8 cellular contexts compared by ENCODE assay signal in the genomic region with DNA sequence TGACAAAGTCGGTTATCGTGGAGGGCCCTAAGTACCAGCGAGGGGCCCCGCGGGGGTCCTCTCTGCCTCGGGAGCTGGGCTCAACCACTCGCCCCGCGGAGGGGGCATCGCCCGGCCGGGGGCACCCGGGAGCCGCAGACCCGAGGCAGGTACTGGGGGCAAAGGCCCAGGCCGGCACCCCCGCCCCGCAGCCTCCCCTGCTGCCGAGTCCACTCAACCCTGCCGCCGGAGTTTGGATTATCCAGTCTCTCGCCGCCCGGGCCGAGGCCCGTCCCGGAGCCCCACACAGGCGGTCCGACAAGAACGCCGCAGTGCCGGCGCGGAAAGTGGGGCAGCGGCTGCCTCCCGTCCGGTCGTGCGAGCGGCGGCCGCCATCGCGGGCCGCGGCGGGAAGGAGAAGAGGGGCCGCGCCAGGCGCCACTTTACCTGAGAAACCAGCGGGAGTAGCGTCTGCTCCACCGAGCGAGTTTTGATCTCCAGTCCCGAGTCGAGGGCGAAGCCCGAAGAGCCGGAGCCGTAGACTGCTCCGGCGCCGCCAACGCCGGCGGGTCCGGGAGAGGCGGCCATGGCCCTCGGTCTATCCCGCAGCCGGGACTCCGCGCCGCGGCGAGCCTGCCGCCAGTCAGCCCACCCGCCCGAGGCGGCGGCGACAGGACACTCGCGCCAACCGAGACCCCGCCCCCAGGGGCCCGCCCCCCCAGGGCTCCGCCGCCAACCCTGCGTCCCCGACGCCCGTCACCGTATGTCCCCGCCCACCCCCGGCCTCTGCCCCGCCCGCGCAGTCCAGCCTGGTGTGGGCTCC. TPM values are rescaled to one million over a fixed set of nuclear protein-coding genes. Genes with fewer than 3 reads are reported as not detected.
DNase-seq lines count a peak whose midpoint lies in the region; ATAC-seq, FAIRE-seq and TF ChIP-seq lines count a peak whose summit lies in the region.

A gene with protein sequence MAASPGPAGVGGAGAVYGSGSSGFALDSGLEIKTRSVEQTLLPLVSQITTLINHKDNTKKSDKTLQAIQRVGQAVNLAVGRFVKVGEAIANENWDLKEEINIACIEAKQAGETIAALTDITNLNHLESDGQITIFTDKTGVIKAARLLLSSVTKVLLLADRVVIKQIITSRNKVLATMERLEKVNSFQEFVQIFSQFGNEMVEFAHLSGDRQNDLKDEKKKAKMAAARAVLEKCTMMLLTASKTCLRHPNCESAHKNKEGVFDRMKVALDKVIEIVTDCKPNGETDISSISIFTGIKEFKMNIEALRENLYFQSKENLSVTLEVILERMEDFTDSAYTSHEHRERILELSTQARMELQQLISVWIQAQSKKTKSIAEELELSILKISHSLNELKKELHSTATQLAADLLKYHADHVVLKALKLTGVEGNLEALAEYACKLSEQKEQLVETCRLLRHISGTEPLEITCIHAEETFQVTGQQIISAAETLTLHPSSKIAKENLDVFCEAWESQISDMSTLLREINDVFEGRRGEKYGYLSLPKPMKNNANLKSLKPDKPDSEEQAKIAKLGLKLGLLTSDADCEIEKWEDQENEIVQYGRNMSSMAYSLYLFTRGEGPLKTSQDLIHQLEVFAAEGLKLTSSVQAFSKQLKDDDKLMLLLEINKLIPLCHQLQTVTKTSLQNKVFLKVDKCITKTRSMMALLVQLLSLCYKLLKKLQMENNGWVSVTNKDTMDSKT (minus strand): TSS at position 624 of the 802 bp plus-strand sequence. CDS start 57 bp downstream, at position 567.

- CTCF ChIA-PET in Caco-2 (lab: Charles Lee), result no interaction called here

- no peak for FAIRE-seq in HTR-8/SVneo (lab: Jason Lieb, UNC)

- peaks cover 61% of the 10 kb centered on the region for H3K36me3 Mint-ChIP-seq in Caco-2 (ENCODE audit: insufficient read depth, unreplicated experiment)
- no peaks in the 10 kb centered on the region for H3K36me3 Mint-ChIP-seq in natural killer cell
- H3K36me3 Mint-ChIP-seq in stimulated activated naive CD8-positive, alpha-beta T cell treated with anti-CD3 and anti-CD28 coated beads, Interleukin-15, Interleukin-2, amounts not matched to agents 100 ng/mL and 50 ng/mL, for 24 hours (ENCODE audit: low read depth), result peaks cover 4% of the 10 kb centered on the region

- peak within 1 kb of the TSS; percentile 73 for H3K4me3 ChIP-seq in Caco-2 (ENCODE audit: low read depth, low read length)

- no peaks in the 10 kb centered on the region for H3K9me3 Mint-ChIP-seq in Caco-2 (ENCODE audit: unreplicated experiment)
- H3K9me3 Mint-ChIP-seq in natural killer cell, result no peaks in the 10 kb centered on the region
- no peaks in the 10 kb centered on the region for H3K9me3 Mint-ChIP-seq in stimulated activated naive CD8-positive, alpha-beta T cell treated with anti-CD3 and anti-CD28 coated beads, Interleukin-15, Interleukin-2, amounts not matched to agents 100 ng/mL and 50 ng/mL, for 24 hours

- no peaks in the 10 kb centered on the region for H3K27me3 ChIP-seq in Caco-2 (replicated peaks; ENCODE audit: control insufficient read depth, insufficient read depth, low read length)

- TF ChIP-seq CTCF in Caco-2 (IDR thresholded peaks at IDR 0.05; ENCODE audit: insufficient read depth in 1 of 2, low read depth in 1 of 2, low read length in 1 of 2, severe bottlenecking in 1 of 2, unreplicated experiment in 1 of 2) (no peak), natural killer cell (IDR thresholded peaks at IDR 0.05) (no peak)

- peaks cover 48% of the 10 kb centered on the region for H3K4me1 ChIP-seq in Caco-2

- H3K9me3 ChIP-seq in Caco-2, result no peaks in the 10 kb centered on the region

- H3K27ac Mint-ChIP-seq in Caco-2 (ENCODE audit: unreplicated experiment), result peak within 1 kb of the TSS; percentile 77
- H3K27ac Mint-ChIP-seq in natural killer cell, result peak within 1 kb of the TSS; percentile 84 to 91
- peak within 1 kb of the TSS; percentile 95 for H3K27ac Mint-ChIP-seq in stimulated activated naive CD8-positive, alpha-beta T cell treated with anti-CD3 and anti-CD28 coated beads, Interleukin-15, Interleukin-2, amounts not matched to agents 100 ng/mL and 50 ng/mL, for 24 hours

- DNase-seq in Caco-2 (peak; percentile 97), HTR-8/SVneo (ENCODE audit: insufficient read length, low spot score) (peak; percentile 84), OCI-M2 (lab: John Stamatoyannopoulos, UW; ENCODE audit: unreplicated experiment) (peak; percentile 13), activated T-helper 1 cell treated with Interleukin-2 at 50 U/mL for 16 hours (ENCODE audit: low read depth) (peak; percentile 79), fibroblast of gingiva (ENCODE audit: low read depth) (peak; percentile 91), natural killer cell (peak; percentile 86)

- no TSS peak for BruUV-seq in Caco-2 (replicated peaks; lab: Mats Ljungman, UMichigan)

- POLR2A ChIA-PET in Caco-2 (lab: Charles Lee), result no interaction called here

- peak; percentile 64 for ATAC-seq in GM21367 (IDR thresholded peaks at IDR 0.05; ENCODE audit: unreplicated experiment)
- peak; percentile 93 to 99 (median 96) for ATAC-seq in natural killer cell

- no peaks in the 10 kb centered on the region; the same call in 1 of the 2 replicates for H3K36me3 ChIP-seq in Caco-2 (ENCODE audit: control insufficient read depth, insufficient read depth, low read length)

- H3K4me1 Mint-ChIP-seq in Caco-2 (ENCODE audit: low read depth, unreplicated experiment), result peaks cover 20% of the 10 kb centered on the region
- H3K4me1 Mint-ChIP-seq in natural killer cell, result peaks cover 24 to 29% of the 10 kb centered on the region in 2 donors
- peaks cover 29% of the 10 kb centered on the region for H3K4me1 Mint-ChIP-seq in stimulated activated naive CD8-positive, alpha-beta T cell treated with anti-CD3 and anti-CD28 coated beads, Interleukin-15, Interleukin-2, amounts not matched to agents 100 ng/mL and 50 ng/mL, for 24 hours (ENCODE audit: low read depth)

- intact Hi-C loops in Caco-2 (cut with micrococcal nuclease; ENCODE audit: unreplicated experiment) (loop anchor here (1.0 to 2.0 kb wide), 2 partner anchors 107 to 308 kb away; partner anchors contain the start of gene EPB41L4B), natural killer cell (cut with micrococcal nuclease) (loop anchor here (1.0 to 2.0 kb wide), 2 partner anchors 78 to 106 kb away; partner anchors contain the start of genes ABITRAM, ELP1 and TMEM245)

- peak within 1 kb of the TSS; percentile 94 for H3K4me3 Mint-ChIP-seq in Caco-2 (ENCODE audit: unreplicated experiment)
- peak within 1 kb of the TSS; percentile 98 for H3K4me3 Mint-ChIP-seq in natural killer cell
- H3K4me3 Mint-ChIP-seq in stimulated activated naive CD8-positive, alpha-beta T cell treated with anti-CD3 and anti-CD28 coated beads, Interleukin-15, Interleukin-2, amounts not matched to agents 100 ng/mL and 50 ng/mL, for 24 hours, result peak within 1 kb of the TSS; percentile 98

- H3K27me3 Mint-ChIP-seq in Caco-2 (ENCODE audit: insufficient read depth, unreplicated experiment) (no peaks in the 10 kb centered on the region), natural killer cell (ENCODE audit: low read depth in 2 of 2) (peaks cover 0 to 7% of the 10 kb centered on the region in 2 donors)
- H3K27me3 Mint-ChIP-seq in stimulated activated naive CD8-positive, alpha-beta T cell treated with anti-CD3 and anti-CD28 coated beads, Interleukin-15, Interleukin-2, amounts not matched to agents 100 ng/mL and 50 ng/mL, for 24 hours, result peaks cover 4% of the 10 kb centered on the region

RNA-seq across cellular contexts. Expression of the gene that starts here (rescaled TPM):
- total RNA-seq in Caco-2 (2022), result 107 and 111 TPM in 2 replicates
- 1 to 10 TPM; 2.6 to 7.6 (median 2.7) TPM for total RNA-seq in natural killer cell

Comparison
In these comparisons a context has a peak if more than half of its experiments do, and no peak if none do; other contexts are left out.
1. Peak in every context shown above with its lines: DNase-seq, ATAC-seq and H3K4me3 ChIP-seq.
2. RNA of the gene that starts here (total RNA-seq): 107 to 111 TPM in Caco-2; 2.6 to 7.6 TPM in natural killer cell; every median in the first group is over 10 times any median in the second.
3. DNase-seq: peak in every context shown above with its lines; median percentile 97 in Caco-2; 91 in fibroblast of gingiva; 86 in natural killer cell; 84 in HTR-8/SVneo; 79 in activated T-helper 1 cell treated with Interleukin-2 at 50 U/mL for 16 hours; 13 in OCI-M2.